ENCODE assay signal across 26 cellular contexts in genomic region chr11:13137778-13138400, GRCh38.
A peak's percentile ranks its signal among the peaks of the same experiment; 100 is the strongest.
DNase-seq lines count a peak whose midpoint lies in the region; ATAC-seq, FAIRE-seq and TF ChIP-seq lines count a peak whose summit lies in the region.
"Had no signal": no experiment of that assay in that cellular context is flagged by ENCODE, and none has a peak within 500 bp of the region (broad histone marks: within the 10 kb centered on the region; RNA-seq: fewer than 3 reads in every experiment).

No MANE protein-coding gene starts in this region.

- peak overlapping the region; percentile 50; the same call in 1 of the 2 replicates for H3K9ac ChIP-seq in HepG2 (ENCODE audit: insufficient read depth, low read depth, low read length)
- H3K9ac ChIP-seq: KMS-11 had no signal

- FAIRE-seq in HepG2 (lab: Jason Lieb, UNC): no peak

- peaks cover 18% of the 10 kb centered on the region for H3K4me1 Mint-ChIP-seq in MCF 10A (ENCODE audit: insufficient read depth, unreplicated experiment)
- H3K4me1 Mint-ChIP-seq in activated T-helper 1 cell treated with anti-CD3 and anti-CD28 coated beads, Interleukin-12 subunit alpha, Interleukin-12 subunit beta, Interleukin-2, Interleukin-4 antibody, amounts not matched to agents 30 ng/mL and 10 ng/mL and 1 ng/mL, durations not matched to agents 14 hours and 24 hours and 36 hours (ENCODE audit: low read depth): no peaks in the 10 kb centered on the region
- H3K4me1 Mint-ChIP-seq: activated CD4-positive, alpha-beta T cell treated with anti-CD3 and anti-CD28 coated beads, Interleukin-2, amount 10 ng/mL, durations not matched to agents 7 days and 5 days had no signal

- H3K27me3 ChIP-seq in breast epithelium (no peaks in the 10 kb centered on the region), HepG2 (ENCODE audit: control insufficient read depth in 1 of 2, insufficient read depth in 2 of 2, low read length in 2 of 2) (no peaks in the 10 kb centered on the region)
- H3K27me3 ChIP-seq: brain microvascular endothelial cell, right lobe of liver had no signal

- TF ChIP-seq EP300 in HepG2 (IDR thresholded peaks at IDR 0.05; ENCODE audit: low read depth in 2 of 2, low read length in 2 of 2): no peak
- no peak for TF ChIP-seq EP300 in HepG2 (CRISPR knock-in tag; IDR thresholded peaks at IDR 0.05; ENCODE audit: borderline replicate concordance)

- no peak overlapping the region for H3K4me3 Mint-ChIP-seq in MCF 10A (ENCODE audit: unreplicated experiment)
- H3K4me3 Mint-ChIP-seq in activated T-helper 1 cell treated with anti-CD3 and anti-CD28 coated beads, Interleukin-12 subunit alpha, Interleukin-12 subunit beta, Interleukin-2, Interleukin-4 antibody, amounts not matched to agents 30 ng/mL and 10 ng/mL and 1 ng/mL, durations not matched to agents 14 hours and 24 hours and 36 hours: no peak overlapping the region
- H3K4me3 Mint-ChIP-seq: activated CD4-positive, alpha-beta T cell treated with anti-CD3 and anti-CD28 coated beads, Interleukin-2, amount 10 ng/mL, durations not matched to agents 7 days and 5 days; stimulated activated naive B cell treated with anti-CD40 and anti-IgM and Interleukin-4, amounts not matched to agents 10 μg/mL and 1 μg/mL and 100 μg/mL, for 72 hours; T-helper 2 cell treated with Interferon-gamma antibody and Interleukin-4, amounts not matched to agents 5 μg/mL and 100 μg/mL, for 36 hours had no signal

- no peak overlapping the region for H3K27ac Mint-ChIP-seq in MCF 10A (ENCODE audit: low read depth, unreplicated experiment)
- H3K27ac Mint-ChIP-seq in activated T-helper 1 cell treated with anti-CD3 and anti-CD28 coated beads, Interleukin-12 subunit alpha, Interleukin-12 subunit beta, Interleukin-2, Interleukin-4 antibody, amounts not matched to agents 30 ng/mL and 10 ng/mL and 1 ng/mL, durations not matched to agents 14 hours and 24 hours and 36 hours: no peak overlapping the region
- H3K27ac Mint-ChIP-seq: activated CD4-positive, alpha-beta T cell treated with anti-CD3 and anti-CD28 coated beads, Interleukin-2, amount 10 ng/mL, durations not matched to agents 7 days and 5 days; stimulated activated naive B cell treated with anti-CD40 and anti-IgM and Interleukin-4, amounts not matched to agents 10 μg/mL and 1 μg/mL and 100 μg/mL, for 72 hours; T-helper 2 cell treated with Interferon-gamma antibody and Interleukin-4, amounts not matched to agents 5 μg/mL and 100 μg/mL, for 36 hours had no signal

- H3K27me3 Mint-ChIP-seq in MCF 10A (ENCODE audit: insufficient read depth, unreplicated experiment): no peaks in the 10 kb centered on the region
- H3K27me3 Mint-ChIP-seq in activated T-helper 1 cell treated with anti-CD3 and anti-CD28 coated beads, Interleukin-12 subunit alpha, Interleukin-12 subunit beta, Interleukin-2, Interleukin-4 antibody, amounts not matched to agents 30 ng/mL and 10 ng/mL and 1 ng/mL, durations not matched to agents 14 hours and 24 hours and 36 hours (ENCODE audit: insufficient read depth): peaks cover 5% of the 10 kb centered on the region

- intact Hi-C loops in MCF 10A (cut with micrococcal nuclease) (no loop called here), breast epithelium (cut with DNase I; ENCODE audit: low total_unique reads) (no loop called here), HepG2 (cut with micrococcal nuclease; ENCODE audit: unreplicated experiment) (no loop called here)
- intact Hi-C loops in activated T-helper 1 cell treated with anti-CD3 and anti-CD28 coated beads, Interleukin-12 subunit alpha, Interleukin-12 subunit beta, Interleukin-2, Interleukin-4 antibody, amounts not matched to agents 30 ng/mL and 10 ng/mL and 1 ng/mL, durations not matched to agents 14 hours and 24 hours and 36 hours (cut with micrococcal nuclease): no loop called here

- H4K20me1 ChIP-seq in HepG2 (ENCODE audit: insufficient read depth, low read length): no peaks in the 10 kb centered on the region

- H2AFZ ChIP-seq in HepG2 (ENCODE audit: low read length): no peak overlapping the region

- no peaks in the 10 kb centered on the region for H3K36me3 Mint-ChIP-seq in MCF 10A (ENCODE audit: insufficient read depth, unreplicated experiment)
- H3K36me3 Mint-ChIP-seq in activated T-helper 1 cell treated with anti-CD3 and anti-CD28 coated beads, Interleukin-12 subunit alpha, Interleukin-12 subunit beta, Interleukin-2, Interleukin-4 antibody, amounts not matched to agents 30 ng/mL and 10 ng/mL and 1 ng/mL, durations not matched to agents 14 hours and 24 hours and 36 hours (ENCODE audit: low read depth): no peaks in the 10 kb centered on the region
- H3K36me3 Mint-ChIP-seq: stimulated activated naive B cell treated with anti-CD40 and anti-IgM and Interleukin-4, amounts not matched to agents 10 μg/mL and 1 μg/mL and 100 μg/mL, for 72 hours had no signal

- H3K4me1 ChIP-seq in breast epithelium: peaks cover 0 to 13% of the 10 kb centered on the region in 2 donors
- peaks cover 88% of the 10 kb centered on the region for H3K4me1 ChIP-seq in HepG2 (ENCODE audit: insufficient read depth, low read length)

- WGBS in HepG2 (ENCODE audit: low lambda C conversion rate): 96% methylated on average over 2 of the region's 2 CpGs

- in situ Hi-C loops in HepG2 (cut with HindIII; ENCODE audit: extremely low pct_ligation_motif_present, low pct_unique_long_range_greater_than_20kb): no loop called here

- TF ChIP-seq CTCF in MCF 10A (IDR thresholded peaks at IDR 0.05; ENCODE audit: unreplicated experiment): no peak
- no peak for TF ChIP-seq CTCF in breast epithelium (IDR thresholded peaks at IDR 0.05)
- TF ChIP-seq CTCF in HepG2 (CRISPR knock-in tag; IDR thresholded peaks at IDR 0.05): no peak

- no peak for TF ChIP-seq RAD21 in HepG2 (CRISPR knock-in tag; IDR thresholded peaks at IDR 0.05)

- no peaks in the 10 kb centered on the region for H3K9me3 Mint-ChIP-seq in MCF 10A (ENCODE audit: unreplicated experiment)
- H3K9me3 Mint-ChIP-seq in activated T-helper 1 cell treated with anti-CD3 and anti-CD28 coated beads, Interleukin-12 subunit alpha, Interleukin-12 subunit beta, Interleukin-2, Interleukin-4 antibody, amounts not matched to agents 30 ng/mL and 10 ng/mL and 1 ng/mL, durations not matched to agents 14 hours and 24 hours and 36 hours: peaks cover 10% of the 10 kb centered on the region
- H3K9me3 Mint-ChIP-seq: activated CD4-positive, alpha-beta T cell treated with anti-CD3 and anti-CD28 coated beads, Interleukin-2, amount 10 ng/mL, durations not matched to agents 7 days and 5 days; T-helper 2 cell treated with Interferon-gamma antibody and Interleukin-4, amounts not matched to agents 5 μg/mL and 100 μg/mL, for 36 hours had no signal

- ATAC-seq in HepG2 (no peak), HG03460 (IDR thresholded peaks at IDR 0.05; ENCODE audit: unreplicated experiment) (no peak), GM21786 (IDR thresholded peaks at IDR 0.05; ENCODE audit: unreplicated experiment) (no peak), HG03442 (IDR thresholded peaks at IDR 0.05; ENCODE audit: unreplicated experiment) (no peak)
- ATAC-seq: Right ventricle myocardium inferior; stimulated activated naive B cell treated with anti-CD40 and anti-IgM and Interleukin-4, amounts not matched to agents 10 μg/mL and 1 μg/mL and 100 μg/mL, for 72 hours had no signal

- CTCF ChIA-PET in MCF 10A (lab: Yijun Ruan, JAX): interaction anchor here (0.5 to 1.0 kb wide), 6 partner anchors 12 to 851 kb away, joined by 3 to 7 read pairs (median 3); no protein-coding TSS in a partner anchor
- CTCF ChIA-PET in HepG2 (lab: Yijun Ruan, JAX; ENCODE audit: low intra/inter-chr PET ratio, low total read pairs): no interaction called here

- peak overlapping the region; percentile 37 for H3K4me2 ChIP-seq in HepG2 (ENCODE audit: low read depth, low read length)
- H3K4me2 ChIP-seq: KMS-11 had no signal

- TF ChIP-seq POLR2A in breast epithelium (IDR thresholded peaks at IDR 0.05) (no peak), HepG2 (IDR thresholded peaks at IDR 0.05; ENCODE audit: insufficient read depth in 1 of 2, low read depth in 2 of 2, low read length in 2 of 2) (no peak)

- no peak overlapping the region for H3K4me3 ChIP-seq in breast epithelium
- H3K4me3 ChIP-seq in HepG2 (replicated peaks in 1 of 3; ENCODE audit: insufficient read depth in 1 of 3, low read depth in 2 of 3, low read length in 3 of 3): no peak overlapping the region
- H3K4me3 ChIP-seq: right lobe of liver had no signal

- H3K36me3 ChIP-seq in breast epithelium: no peaks in the 10 kb centered on the region
- H3K36me3 ChIP-seq in HepG2 (replicated peaks in 1 of 2; ENCODE audit: control insufficient read depth in 1 of 2, insufficient read depth in 2 of 2, low read length in 2 of 2): no peaks in the 10 kb centered on the region
- H3K36me3 ChIP-seq: brain microvascular endothelial cell, right lobe of liver had no signal

- H3K27ac ChIP-seq in breast epithelium (no peak overlapping the region), HepG2 (ENCODE audit: extremely low read length, insufficient read depth, low read length) (peak overlapping the region; percentile 72)
- H3K27ac ChIP-seq: brain microvascular endothelial cell, KMS-11, right lobe of liver had no signal

- POLR2A ChIA-PET in MCF 10A (lab: Yijun Ruan, JAX): interaction anchor here (0.7 to 1.1 kb wide), 2 partner anchors 9 to 180 kb away, joined by 3 read pairs; no protein-coding TSS in a partner anchor
- POLR2A ChIA-PET in HepG2 (lab: Yijun Ruan, JAX): interaction anchor here (0.7 to 1.5 kb wide), 3 partner anchors 20 to 70 kb away, joined by 3 to 7 read pairs (median 3); no protein-coding TSS in a partner anchor

- no TSS peak for BruUV-seq in MCF 10A (replicated peaks; lab: Mats Ljungman, UMichigan)
- BruUV-seq in HepG2 (replicated peaks; lab: Mats Ljungman, UMichigan): no TSS peak

- H3K9me3 ChIP-seq in breast epithelium: no peaks in the 10 kb centered on the region
- no peaks in the 10 kb centered on the region for H3K9me3 ChIP-seq in HepG2 (ENCODE audit: low read length)
- H3K9me3 ChIP-seq: right lobe of liver had no signal

- DNase-seq in MCF 10A (ENCODE audit: unreplicated experiment): peak; percentile 42
- no peak for DNase-seq in breast epithelium (ENCODE audit: low spot score in 2 of 2)
- peak; percentile 22 for DNase-seq in amniotic epithelial cell (ENCODE audit: low read depth)
- peak; percentile 66 for DNase-seq in HepG2 (ENCODE audit: low spot score)
- DNase-seq in activated T-helper 1 cell treated with anti-CD3 and anti-CD28 coated beads, Interleukin-12 subunit alpha, Interleukin-12 subunit beta, Interleukin-2, Interleukin-4 antibody, amounts not matched to agents 30 ng/mL and 10 ng/mL and 1 ng/mL, durations not matched to agents 14 hours and 24 hours and 36 hours (ENCODE audit: low spot score): no peak
- DNase-seq: 8988T; activated CD4-positive, alpha-beta T cell treated with anti-CD3 and anti-CD28 coated beads, Interleukin-2, amount 10 ng/mL, durations not matched to agents 7 days and 5 days; activated naive CD4-positive, alpha-beta T cell; activated T-cell treated with anti-CD3 and anti-CD28 coated beads, Interleukin-2, amount 50 U/mL, for 48 hours; brain microvascular endothelial cell; DMS53; effector CD4-positive, alpha-beta T cell; GF-D8; head of caudate nucleus; NCI-H146; NCI-H446 treated with DMSO at 0.1 percent for 48 hours; NCI-H82; right lobe of liver; stimulated activated CD4-positive, alpha-beta T cell treated with anti-CD3 and anti-CD28 coated beads, Interleukin-4, amount 100 ng/mL, for 4 hours; stimulated activated naive B cell treated with anti-CD40 and anti-IgM and Interleukin-4, amounts not matched to agents 10 μg/mL and 1 μg/mL and 100 μg/mL, for 72 hours had no signal

- H3K79me2 ChIP-seq in HepG2 (ENCODE audit: insufficient read depth, low read length): no peaks in the 10 kb centered on the region

Comparison
In these comparisons a context has a peak if more than half of its experiments do, and no peak if none do; other contexts are left out.
1. DNase-seq: peak in MCF 10A (single experiment), amniotic epithelial cell (single experiment) and HepG2 (single experiment); none in breast epithelium (0 of 2) and activated T-helper 1 cell treated with anti-CD3 and anti-CD28 coated beads, Interleukin-12 subunit alpha, Interleukin-12 subunit beta, Interleukin-2, Interleukin-4 antibody, amounts not matched to agents 30 ng/mL and 10 ng/mL and 1 ng/mL, durations not matched to agents 14 hours and 24 hours and 36 hours (single experiment).